In genomic region chr1:108963052-108963686, GRCh38 we compare ENCODE assay signal across 8 cellular contexts. TPM values are rescaled to one million over a fixed set of nuclear protein-coding genes. Genes with fewer than 3 reads are reported as not detected.
DNase-seq lines count a peak whose midpoint lies in the region; ATAC-seq and TF ChIP-seq lines count a peak whose summit lies in the region.

Gene CLCC1 (minus strand): TSS chr1:108963484. CDS start chr1:108950437, 13,047 bp downstream.

- no peak for TF ChIP-seq CTCF in GM12865 (IDR thresholded peaks at IDR 0.05; ENCODE audit: insufficient read depth, low read depth, low read length, missing control alignments)
- TF ChIP-seq CTCF in type B pancreatic cell (conservative IDR thresholded peaks at IDR 0.05): no peak

- peak within 1 kb of the TSS; percentile 53 for H3K27ac ChIP-seq in adipose tissue (ENCODE audit: low read depth, low read length)

- H3K4me1 Mint-ChIP-seq in type B pancreatic cell (ENCODE audit: unreplicated experiment): peaks cover 9% of the 10 kb centered on the region

- WGBS in adipose tissue, 3 donors: 0% methylated on average over 67 to 72 of the region's 72 CpGs

- peak; percentile 97 for DNase-seq in GM12865 (ENCODE audit: low read depth)
- DNase-seq in NCI-H1436 (lab: John Stamatoyannopoulos, UW): peak; percentile 89
- peak; percentile 87 for DNase-seq in T follicular helper cell (ENCODE audit: low read depth)
- peak; percentile 97 for DNase-seq in cardiac septum (ENCODE audit: low spot score)
- DNase-seq in pons (ENCODE audit: low spot score): peak; percentile 83
- DNase-seq in type B pancreatic cell (ENCODE audit: extremely low spot score, unreplicated experiment): peak; percentile 87

- H3K27me3 Mint-ChIP-seq in type B pancreatic cell: no peaks in the 10 kb centered on the region

- peak within 1 kb of the TSS; percentile 65 for H3K4me3 ChIP-seq in GM12865 (ENCODE audit: low read depth, low read length)

- peaks cover 14% of the 10 kb centered on the region for H3K36me3 Mint-ChIP-seq in type B pancreatic cell

- H3K27ac Mint-ChIP-seq in type B pancreatic cell: peak within 1 kb of the TSS; percentile 93

- no peaks in the 10 kb centered on the region for H3K9me3 Mint-ChIP-seq in type B pancreatic cell

- intact Hi-C loops in cardiac septum (cut with DNase I): loop anchor here (2.0 to 5.0 kb wide), 3 partner anchors 78 to 149 kb away; partner anchors contain the start of genes ELAPOR1 and TMEM167B

- H3K4me3 Mint-ChIP-seq in type B pancreatic cell: peak within 1 kb of the TSS; percentile 91

- ATAC-seq in HG02763 (IDR thresholded peaks at IDR 0.05; ENCODE audit: unreplicated experiment): peak; percentile 92

RNA-seq across cellular contexts. Expression of gene CLCC1, which starts in this region (rescaled TPM):
- 10 to 100 TPM in 2 of 3 donors, 1 to 10 TPM in 1; 8.7 to 15.2 (median 11.4) TPM for polyA plus RNA-seq in adipose tissue
- total RNA-seq in cardiac septum (24.7 TPM), type B pancreatic cell (ENCODE audit: low replicate concordance) (24.2 and 32.9 TPM in 2 replicates)

Comparison
In these comparisons a context has a peak if more than half of its experiments do, and no peak if none do; other contexts are left out.
1. Peak in every context shown above with its lines: DNase-seq, ATAC-seq, H3K4me3 ChIP-seq and H3K27ac ChIP-seq.